Comparison of ENCODE assay signal across 9 cellular contexts in genomic region chr11:32420937-32421532, GRCh38. TPM values are rescaled to one million over a fixed set of nuclear protein-coding genes. Genes with fewer than 3 reads are reported as not detected.
DNase-seq lines count a peak whose midpoint lies in the region; ATAC-seq and TF ChIP-seq lines count a peak whose summit lies in the region.
"Had no signal": no experiment of that assay in that cellular context is flagged by ENCODE, and none has a peak within 500 bp of the region (broad histone marks: within the 10 kb centered on the region; RNA-seq: fewer than 3 reads in every experiment).

No MANE protein-coding gene starts in this region.

- 44% methylated on average over 9 of the region's 9 CpGs for WGBS in prostate gland

- H3K9me2 ChIP-seq in DOHH2 (replicated peaks; ENCODE audit: control insufficient read depth, low read length): no peaks in the 10 kb centered on the region

- peak overlapping the region; percentile 49 for H3K4me3 ChIP-seq in DOHH2 (ENCODE audit: low read length)
- H3K4me3 ChIP-seq in prostate gland: no peak overlapping the region

- H3F3A ChIP-seq in DOHH2 (ENCODE audit: control insufficient read depth, insufficient read depth): no peaks in the 10 kb centered on the region

- TF ChIP-seq CTCF in DOHH2 (IDR thresholded peaks at IDR 0.05; ENCODE audit: low read depth, low read length, poor library complexity, severe bottlenecking) (no peak), prostate gland (IDR thresholded peaks at IDR 0.05) (no peak)

- H3K9me3 ChIP-seq in DOHH2 (ENCODE audit: control insufficient read depth, insufficient read depth, low read length) (no peaks in the 10 kb centered on the region), prostate gland (no peaks in the 10 kb centered on the region)

- no peak for TF ChIP-seq POLR2A in prostate gland (IDR thresholded peaks at IDR 0.05)

- H3K4me3 Mint-ChIP-seq in T-helper 2 cell treated with Interferon-gamma antibody and Interleukin-4, amounts not matched to agents 5 μg/mL and 100 μg/mL, for 36 hours: peak overlapping the region; percentile 73

- no peaks in the 10 kb centered on the region for H3K36me3 Mint-ChIP-seq in T-helper 2 cell treated with Interferon-gamma antibody and Interleukin-4, amounts not matched to agents 5 μg/mL and 100 μg/mL, for 36 hours (ENCODE audit: low read depth)

- H3K36me3 ChIP-seq in DOHH2 (ENCODE audit: control insufficient read depth, low read length) (no peaks in the 10 kb centered on the region), prostate gland (no peaks in the 10 kb centered on the region)

- peak overlapping the region; percentile 69 for H3K4me2 ChIP-seq in DOHH2 (ENCODE audit: low read length)

- no peaks in the 10 kb centered on the region for H4K20me1 ChIP-seq in DOHH2 (ENCODE audit: control insufficient read depth, insufficient read depth, low read depth, low read length)

- peak; percentile 89 for ATAC-seq in GM19438 (IDR thresholded peaks at IDR 0.05; ENCODE audit: low read depth, unreplicated experiment)
- ATAC-seq in HG03432 (IDR thresholded peaks at IDR 0.05; ENCODE audit: unreplicated experiment): peak; percentile 89
- peak; percentile 70 for ATAC-seq in stimulated activated naive CD8-positive, alpha-beta T cell treated with anti-CD3 and anti-CD28 coated beads, Interleukin-15, Interleukin-2, amounts not matched to agents 100 U/mL and 50 U/mL, for 24 hours

- peak; percentile 70 for DNase-seq in T-helper 2 cell treated with Interferon-gamma antibody and Interleukin-4, amounts not matched to agents 5 μg/mL and 100 μg/mL, for 36 hours (ENCODE audit: low spot score)
- DNase-seq in stimulated activated naive CD8-positive, alpha-beta T cell treated with anti-CD3 and anti-CD28 coated beads, Interleukin-15, Interleukin-2, amounts not matched to agents 100 U/mL and 50 U/mL, for 24 hours: no peak
- DNase-seq in NCI-H2171 treated with DMSO at 0.1 percent for 48 hours (lab: John Stamatoyannopoulos, UW): no peak
- no peak for DNase-seq in NCI-H2081 treated with DMSO at 0.1 percent for 48 hours (lab: John Stamatoyannopoulos, UW)
- no peak for DNase-seq in prostate gland (ENCODE audit: low spot score)

- H3K4me1 ChIP-seq in DOHH2 (ENCODE audit: control insufficient read depth, low read length) (peaks cover 27% of the 10 kb centered on the region), prostate gland (replicated peaks) (no peaks in the 10 kb centered on the region)

- peak overlapping the region; percentile 82 for H3K27ac Mint-ChIP-seq in T-helper 2 cell treated with Interferon-gamma antibody and Interleukin-4, amounts not matched to agents 5 μg/mL and 100 μg/mL, for 36 hours

- H3K27me3 ChIP-seq in DOHH2 (ENCODE audit: control insufficient read depth, low read length) (peaks cover 6% of the 10 kb centered on the region; the same call in 1 of the 2 replicates), prostate gland (replicated peaks; ENCODE audit: insufficient read depth) (no peaks in the 10 kb centered on the region)

- peaks cover 37% of the 10 kb centered on the region for H3K4me1 Mint-ChIP-seq in T-helper 2 cell treated with Interferon-gamma antibody and Interleukin-4, amounts not matched to agents 5 μg/mL and 100 μg/mL, for 36 hours (ENCODE audit: low read depth)

- intact Hi-C loops in prostate gland (cut with DNase I): no loop called here

- H3K9me3 Mint-ChIP-seq in T-helper 2 cell treated with Interferon-gamma antibody and Interleukin-4, amounts not matched to agents 5 μg/mL and 100 μg/mL, for 36 hours: no peaks in the 10 kb centered on the region

- H3K79me2 ChIP-seq in DOHH2 (ENCODE audit: control insufficient read depth, low read length): no peaks in the 10 kb centered on the region

- H3K27me3 Mint-ChIP-seq in T-helper 2 cell treated with Interferon-gamma antibody and Interleukin-4, amounts not matched to agents 5 μg/mL and 100 μg/mL, for 36 hours (ENCODE audit: low read depth): peaks cover 67% of the 10 kb centered on the region

- H3K27ac ChIP-seq in DOHH2 (ENCODE audit: low read depth, low read length) (peak overlapping the region; percentile 17; the same call in 1 of the 2 replicates), prostate gland (no peak overlapping the region)

RNA-seq across cellular contexts. Expression of gene WT1, which starts 14.3 kb away (rescaled TPM):
- total RNA-seq in prostate gland: 100 to 1,000 TPM in 1 of 2 donors, under 1 TPM in 1; 0.14 to 170 TPM
- total RNA-seq: bronchial epithelial cell had no signal
